16 cellular contexts compared by ENCODE assay signal in genomic region chr11:767238-767637, GRCh38. TPM values are rescaled to one million over a fixed set of nuclear protein-coding genes. Genes with fewer than 3 reads are reported as not detected.
DNase-seq lines count a peak whose midpoint lies in the region; ATAC-seq and TF ChIP-seq lines count a peak whose summit lies in the region.
"Had no signal": no experiment of that assay in that cellular context is flagged by ENCODE, and none has a peak within 500 bp of the region (broad histone marks: within the 10 kb centered on the region; RNA-seq: fewer than 3 reads in every experiment).

No MANE protein-coding gene starts in this region.

- POLR2A ChIA-PET in activated CD4-positive, alpha-beta memory T cell treated with anti-CD3 and anti-CD28 coated beads for 36 hours (lab: Charles Lee): no interaction called here

- intact Hi-C loops in activated CD4-positive, alpha-beta memory T cell treated with anti-CD3 and anti-CD28 coated beads for 36 hours (cut with micrococcal nuclease): no loop called here

- ATAC-seq in HG03460 (IDR thresholded peaks at IDR 0.05; ENCODE audit: unreplicated experiment): no peak
- no peak for ATAC-seq in GM18861 (IDR thresholded peaks at IDR 0.05; ENCODE audit: unreplicated experiment)

- H3K36me3 ChIP-seq in H7 (replicated peaks; ENCODE audit: control insufficient read depth, insufficient read depth, low read length): peaks cover 27% of the 10 kb centered on the region

- DNase-seq in activated naive CD4-positive, alpha-beta T cell treated with anti-CD3 and anti-CD28 coated beads, Interleukin-2, amount 50 U/mL, for 16 hours: no peak
- DNase-seq in H7: peak; percentile 44
- DNase-seq in activated CD4-positive, alpha-beta memory T cell treated with anti-CD3 and anti-CD28 coated beads for 36 hours: no peak
- DNase-seq in neural crest cell (ENCODE audit: low read depth, low spot score): no peak
- DNase-seq in T-helper 1 cell: no peak
- DNase-seq: CD4-positive, CD25-positive, alpha-beta regulatory T cell; DMS79 treated with DMSO at 0.1 percent for 48 hours; NCI-H1048; NCI-H2107; NCI-H446 treated with DMSO at 0.1 percent for 48 hours; NCI-H748 treated with DMSO at 0.1 percent for 48 hours; SHP77 treated with DMSO at 0.1 percent for 48 hours had no signal

- no peak overlapping the region for H3K4me3 Mint-ChIP-seq in activated naive CD4-positive, alpha-beta T cell treated with anti-CD3 and anti-CD28 coated beads, Interleukin-2, amount 50 U/mL, for 24 hours
- H3K4me3 Mint-ChIP-seq in activated CD4-positive, alpha-beta memory T cell treated with anti-CD3 and anti-CD28 coated beads for 36 hours: no peak overlapping the region
- peak overlapping the region; percentile 45 for H3K4me3 Mint-ChIP-seq in neural crest cell
- H3K4me3 Mint-ChIP-seq: IgD-negative memory B cell had no signal

- H3K4me3 ChIP-seq in H7 (ENCODE audit: insufficient read depth, low read depth, low read length): no peak overlapping the region

- H3K27ac Mint-ChIP-seq in activated naive CD4-positive, alpha-beta T cell treated with anti-CD3 and anti-CD28 coated beads, Interleukin-2, amount 50 U/mL, for 24 hours: peak overlapping the region; percentile 35
- H3K27ac Mint-ChIP-seq in activated CD4-positive, alpha-beta memory T cell treated with anti-CD3 and anti-CD28 coated beads for 36 hours: peak overlapping the region; percentile 8
- H3K27ac Mint-ChIP-seq in neural crest cell (ENCODE audit: unreplicated experiment): no peak overlapping the region
- H3K27ac Mint-ChIP-seq: IgD-negative memory B cell had no signal

- peaks cover 2% of the 10 kb centered on the region for H3K36me3 Mint-ChIP-seq in activated naive CD4-positive, alpha-beta T cell treated with anti-CD3 and anti-CD28 coated beads, Interleukin-2, amount 50 U/mL, for 24 hours
- H3K36me3 Mint-ChIP-seq in activated CD4-positive, alpha-beta memory T cell treated with anti-CD3 and anti-CD28 coated beads for 36 hours: peaks cover 20% of the 10 kb centered on the region
- H3K36me3 Mint-ChIP-seq in neural crest cell (ENCODE audit: low read depth): peaks cover 5% of the 10 kb centered on the region
- H3K36me3 Mint-ChIP-seq: CD4-positive, CD25-positive, alpha-beta regulatory T cell; IgD-negative memory B cell had no signal

- H3K27me3 Mint-ChIP-seq in activated naive CD4-positive, alpha-beta T cell treated with anti-CD3 and anti-CD28 coated beads, Interleukin-2, amount 50 U/mL, for 24 hours: no peaks in the 10 kb centered on the region
- H3K27me3 Mint-ChIP-seq in activated CD4-positive, alpha-beta memory T cell treated with anti-CD3 and anti-CD28 coated beads for 36 hours: no peaks in the 10 kb centered on the region
- H3K27me3 Mint-ChIP-seq in neural crest cell (ENCODE audit: low read depth): peaks cover 2% of the 10 kb centered on the region
- H3K27me3 Mint-ChIP-seq: CD4-positive, CD25-positive, alpha-beta regulatory T cell; IgD-negative memory B cell had no signal

- no peak for TF ChIP-seq CTCF in neural crest cell (conservative IDR thresholded peaks at IDR 0.05)

- H3K4me1 Mint-ChIP-seq in activated naive CD4-positive, alpha-beta T cell treated with anti-CD3 and anti-CD28 coated beads, Interleukin-2, amount 50 U/mL, for 24 hours: no peaks in the 10 kb centered on the region
- H3K4me1 Mint-ChIP-seq in activated CD4-positive, alpha-beta memory T cell treated with anti-CD3 and anti-CD28 coated beads for 36 hours (ENCODE audit: low read depth): peaks cover 14% of the 10 kb centered on the region
- H3K4me1 Mint-ChIP-seq in neural crest cell: no peaks in the 10 kb centered on the region
- H3K4me1 Mint-ChIP-seq: CD4-positive, CD25-positive, alpha-beta regulatory T cell had no signal

- no peaks in the 10 kb centered on the region for H3K27me3 ChIP-seq in H7 (ENCODE audit: control insufficient read depth, insufficient read depth, low read length)

- no peaks in the 10 kb centered on the region for H3K9me3 Mint-ChIP-seq in activated naive CD4-positive, alpha-beta T cell treated with anti-CD3 and anti-CD28 coated beads, Interleukin-2, amount 50 U/mL, for 24 hours
- no peaks in the 10 kb centered on the region for H3K9me3 Mint-ChIP-seq in activated CD4-positive, alpha-beta memory T cell treated with anti-CD3 and anti-CD28 coated beads for 36 hours
- no peaks in the 10 kb centered on the region for H3K9me3 Mint-ChIP-seq in neural crest cell
- H3K9me3 Mint-ChIP-seq: CD4-positive, CD25-positive, alpha-beta regulatory T cell; IgD-negative memory B cell had no signal

- CTCF ChIA-PET in activated CD4-positive, alpha-beta memory T cell treated with anti-CD3 and anti-CD28 coated beads for 36 hours (lab: Charles Lee): no interaction called here

RNA-seq across cellular contexts. Expression of gene GATD1, which starts 10.0 kb away (rescaled TPM):
- total RNA-seq in H7 (2014; rRNA removed; shearing (Covaris generic)): 48.7 and 54.6 TPM in 2 replicates
- total RNA-seq in activated CD4-positive, alpha-beta memory T cell treated with anti-CD3 and anti-CD28 coated beads for 36 hours: 10 to 100 TPM; 36.6 to 39.1 TPM
- total RNA-seq in neural crest cell: 93.6 and 94.9 TPM in 2 replicates

RNA-seq across cellular contexts. Expression of gene TALDO1, which starts 20.0 kb away (rescaled TPM):
- 264 and 269 TPM in 2 replicates for total RNA-seq in H7 (2014; rRNA removed; shearing (Covaris generic))
- 100 to 1,000 TPM; 284 to 296 TPM for total RNA-seq in activated CD4-positive, alpha-beta memory T cell treated with anti-CD3 and anti-CD28 coated beads for 36 hours
- 154 and 163 TPM in 2 replicates for total RNA-seq in neural crest cell

RNA-seq across cellular contexts. Expression of gene CEND1, which starts 22.7 kb away (rescaled TPM):
- total RNA-seq in H7 (2014; rRNA removed; shearing (Covaris generic)): 0.14 TPM in 1 of 2 replicates, not detected in the other
- 1 to 10 TPM in 1 of 2 experiments, under 1 TPM in 1; 0.68 to 1.1 TPM for total RNA-seq in activated CD4-positive, alpha-beta memory T cell treated with anti-CD3 and anti-CD28 coated beads for 36 hours
- 1.0 and 1.2 TPM in 2 replicates for total RNA-seq in neural crest cell
- total RNA-seq: CD4-positive, CD25-positive, alpha-beta regulatory T cell had no signal

RNA-seq across cellular contexts. Expression of gene SLC25A22, which starts 30.8 kb away (rescaled TPM):
- total RNA-seq in H7 (2014; rRNA removed; shearing (Covaris generic)): 25.2 and 25.6 TPM in 2 replicates
- 10 to 100 TPM; 28.4 to 32.2 TPM for total RNA-seq in activated CD4-positive, alpha-beta memory T cell treated with anti-CD3 and anti-CD28 coated beads for 36 hours
- 53.4 and 54.6 TPM in 2 replicates for total RNA-seq in neural crest cell

RNA-seq across cellular contexts. Expression of gene PIDD1, which starts 37.8 kb away (rescaled TPM):
- total RNA-seq in H7 (2014; rRNA removed; shearing (Covaris generic)): 16.8 and 31.0 TPM in 2 replicates
- total RNA-seq in activated CD4-positive, alpha-beta memory T cell treated with anti-CD3 and anti-CD28 coated beads for 36 hours: 10 to 100 TPM; 28.3 to 32.1 TPM
- total RNA-seq in neural crest cell: 30.7 and 37.9 TPM in 2 replicates
